ENCODE assay signal across 20 cellular contexts in the genomic region with DNA sequence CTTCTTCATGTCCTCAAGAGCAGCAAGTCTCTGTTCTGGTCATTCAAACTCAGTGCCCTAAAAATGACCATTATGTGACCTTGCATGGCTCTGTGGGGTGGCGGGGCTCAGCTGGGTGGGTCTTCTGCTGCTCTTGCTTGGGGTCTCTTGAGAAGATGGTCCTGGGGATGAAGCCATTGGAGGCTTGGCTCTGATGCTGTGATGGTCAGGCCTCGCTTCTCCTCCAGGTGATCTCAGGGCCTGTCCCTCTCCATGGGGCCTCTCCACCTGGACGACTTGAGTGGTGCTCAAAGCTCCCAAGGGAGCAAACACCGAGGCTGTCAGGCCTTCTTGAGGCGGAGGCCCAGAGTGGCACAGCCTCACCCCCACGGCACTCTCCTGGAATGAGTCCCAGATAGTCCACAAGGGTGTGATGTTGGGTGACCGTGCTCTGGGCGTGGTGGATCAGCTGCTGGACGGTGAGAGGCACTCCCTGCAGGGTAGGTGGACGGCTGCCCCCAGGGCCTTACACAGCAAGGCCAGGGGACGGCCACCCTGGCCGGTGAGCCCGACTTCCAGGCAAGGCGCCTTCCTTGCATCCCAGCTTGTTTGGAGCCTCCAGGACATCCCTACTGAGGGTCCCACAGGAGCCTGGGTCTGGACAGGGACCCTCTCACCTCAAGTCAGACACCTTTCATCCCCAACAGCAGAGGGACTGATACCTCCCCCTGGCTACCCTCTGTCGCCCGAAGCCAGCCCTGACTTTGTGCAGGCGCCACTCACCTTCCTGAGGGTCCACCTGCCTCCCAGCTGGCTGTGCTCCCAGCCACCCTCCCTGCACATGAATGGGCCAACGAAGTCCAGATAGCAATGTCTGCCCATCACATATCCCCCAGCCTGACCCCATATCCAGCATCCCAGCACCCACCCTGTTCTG. TPM values are rescaled to one million over a fixed set of nuclear protein-coding genes. Genes with fewer than 3 reads are reported as not detected.
A peak's percentile ranks its signal among the peaks of the same experiment; 100 is the strongest.
DNase-seq lines count a peak whose midpoint lies in the region; ATAC-seq and TF ChIP-seq lines count a peak whose summit lies in the region.
"Had no signal": no experiment of that assay in that cellular context is flagged by ENCODE, and none has a peak within 500 bp of the region (broad histone marks: within the 10 kb centered on the region; RNA-seq: fewer than 3 reads in every experiment).

No MANE protein-coding gene starts in this region.

- H3K36me3 ChIP-seq in SK-N-SH (replicated peaks in 1 of 2; ENCODE audit: control insufficient read depth in 1 of 2, insufficient read depth in 2 of 2, low read length in 1 of 2), result peaks cover 5 to 10% of the 10 kb centered on the region in 2 experiments
- H3K36me3 ChIP-seq in mucosa of descending colon (ENCODE audit: low read depth), result no peaks in the 10 kb centered on the region

- WGBS in SK-N-SH (ENCODE audit: low lambda C conversion rate), result 82% methylated on average over 11 of the region's 18 CpGs

- CTCF ChIA-PET in SK-N-SH (lab: Yijun Ruan, JAX), result interaction anchor here (0.6 to 1.5 kb wide), 12 partner anchors 12 to 873 kb away, joined by 3 to 8 read pairs (median 4); no protein-coding TSS in a partner anchor

- TF ChIP-seq CTCF in SK-N-SH (IDR thresholded peaks at IDR 0.05) (no peak), mucosa of descending colon (IDR thresholded peaks at IDR 0.05) (no peak)

- peaks cover 3 to 14% of the 10 kb centered on the region in 2 experiments; a peak in 1 of 4 replicates for H3K4me1 ChIP-seq in SK-N-SH (ENCODE audit: control insufficient read depth in 1 of 2, insufficient read depth in 2 of 2, low read depth in 1 of 2, low read length in 1 of 2)
- H3K4me1 ChIP-seq in mucosa of descending colon (ENCODE audit: low read depth), result peaks cover 3% of the 10 kb centered on the region

- no peaks in the 10 kb centered on the region for H3K27me3 ChIP-seq in SK-N-SH (ENCODE audit: insufficient read depth)
- H3K27me3 ChIP-seq: upper lobe of left lung had no signal

- no peak overlapping the region for H3K4me2 ChIP-seq in SK-N-SH

- H3K9ac ChIP-seq in SK-N-SH, result no peak overlapping the region

- peaks cover 19% of the 10 kb centered on the region for H4K20me1 ChIP-seq in SK-N-SH (ENCODE audit: insufficient read depth)

- H2AFZ ChIP-seq in SK-N-SH (ENCODE audit: low read depth), result no peak overlapping the region

- ATAC-seq in SK-N-SH treated with all-trans-retinoic acid at 6 μM for 48 hours (no peak), mucosa of descending colon (peak; percentile 56), GM18511 (IDR thresholded peaks at IDR 0.05; ENCODE audit: unreplicated experiment) (no peak), HG03097 (IDR thresholded peaks at IDR 0.05; ENCODE audit: low FRiP score, unreplicated experiment) (no peak)

- POLR2A ChIA-PET in SK-N-SH (lab: Yijun Ruan, JAX), result no interaction called here

- H3K4me3 ChIP-seq in SK-N-SH (ENCODE audit: low read depth in 2 of 2, low read length in 1 of 2) (no peak overlapping the region), mucosa of descending colon (no peak overlapping the region)
- H3K4me3 ChIP-seq: HAP-1, upper lobe of left lung had no signal

- TF ChIP-seq RAD21 in SK-N-SH (IDR thresholded peaks at IDR 0.05; ENCODE audit: low read length), result no peak

- H3K79me2 ChIP-seq in SK-N-SH (ENCODE audit: insufficient read depth), result no peaks in the 10 kb centered on the region

- DNase-seq in SK-N-SH (peak; percentile 10), mucosa of descending colon (peak in 2 of 3 donors; percentile 54 to 61), substantia nigra (lab: John Stamatoyannopoulos, UW) (no peak), NCI-H2081 treated with DMSO at 0.1 percent for 48 hours (lab: John Stamatoyannopoulos, UW) (no peak)
- DNase-seq: 8988T; activated CD4-positive, alpha-beta memory T cell treated with anti-CD3 and anti-CD28 coated beads for 36 hours; activated naive CD4-positive, alpha-beta T cell treated with anti-CD3 and anti-CD28 coated beads, Interleukin-2, amount 10 ng/mL, durations not matched to agents 7 days and 5 days; Calu3; left cardiac atrium; NCI-H1105; NCI-H2029 treated with DMSO at 0.1 percent for 48 hours; NCI-H446; stimulated activated CD4-positive, alpha-beta T cell treated with anti-CD3 and anti-CD28 coated beads, Interleukin-2, amount 100 ng/mL, for 24 hours; stimulated activated naive B cell treated with anti-CD40 and anti-IgM and Interleukin-4, amounts not matched to agents 10 μg/mL and 1 μg/mL and 100 μg/mL, for 72 hours had no signal

- H3F3A ChIP-seq in SK-N-SH (replicated peaks; ENCODE audit: insufficient read depth), result peaks cover 26% of the 10 kb centered on the region

- H3K9me3 ChIP-seq in SK-N-SH (no peaks in the 10 kb centered on the region), mucosa of descending colon (no peaks in the 10 kb centered on the region)
- H3K9me3 ChIP-seq: HAP-1, upper lobe of left lung had no signal

- H3K27ac ChIP-seq in SK-N-SH (ENCODE audit: low read depth in 2 of 2, low read length in 1 of 2), result no peak overlapping the region
- peak overlapping the region; percentile 93 for H3K27ac ChIP-seq in cingulate gyrus (ENCODE audit: low read depth, low read length)
- peak overlapping the region; percentile 94 for H3K27ac ChIP-seq in substantia nigra (ENCODE audit: low read depth, low read length, poor library complexity, severe bottlenecking)
- H3K27ac ChIP-seq: upper lobe of left lung had no signal

- intact Hi-C loops in mucosa of descending colon (cut with DNase I, micrococcal nuclease), result no loop called here

- TF ChIP-seq EP300 in SK-N-SH (IDR thresholded peaks at IDR 0.05; ENCODE audit: borderline replicate concordance in 1 of 2, low read depth in 1 of 2, low read length in 1 of 2), result no peak

- no peaks in the 10 kb centered on the region for H3K9me2 ChIP-seq in SK-N-SH

TF ChIP-seq in SK-N-SH, 30 proteins besides CTCF, POLR2A, EP300 and RAD21 (continues in another document):
- TF ChIP-seq GABPA (IDR thresholded peaks at IDR 0.05; ENCODE audit: low read depth) (no peak), YY1 (IDR thresholded peaks at IDR 0.05; ENCODE audit: low read depth) (no peak), CHD2 (IDR thresholded peaks at IDR 0.05; ENCODE audit: low read length, partially characterized antibody) (no peak), MXI1 (IDR thresholded peaks at IDR 0.05; ENCODE audit: low read depth, low read length) (no peak), EZH2phosphoT487 (IDR thresholded peaks at IDR 0.05; ENCODE audit: borderline replicate concordance, low read depth) (no peak), TCF12 (IDR thresholded peaks at IDR 0.05) (no peak), FOSL2 (IDR thresholded peaks at IDR 0.05; ENCODE audit: borderline replicate concordance, low read depth) (no peak)
- TF ChIP-seq, protein P1, sequence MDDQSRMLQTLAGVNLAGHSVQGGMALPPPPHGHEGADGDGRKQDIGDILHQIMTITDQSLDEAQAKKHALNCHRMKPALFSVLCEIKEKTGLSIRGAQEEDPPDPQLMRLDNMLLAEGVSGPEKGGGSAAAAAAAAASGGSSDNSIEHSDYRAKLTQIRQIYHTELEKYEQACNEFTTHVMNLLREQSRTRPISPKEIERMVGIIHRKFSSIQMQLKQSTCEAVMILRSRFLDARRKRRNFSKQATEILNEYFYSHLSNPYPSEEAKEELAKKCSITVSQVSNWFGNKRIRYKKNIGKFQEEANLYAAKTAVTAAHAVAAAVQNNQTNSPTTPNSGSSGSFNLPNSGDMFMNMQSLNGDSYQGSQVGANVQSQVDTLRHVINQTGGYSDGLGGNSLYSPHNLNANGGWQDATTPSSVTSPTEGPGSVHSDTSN (IDR thresholded peaks at IDR 0.05), result no peak
- TF ChIP-seq, protein P2, sequence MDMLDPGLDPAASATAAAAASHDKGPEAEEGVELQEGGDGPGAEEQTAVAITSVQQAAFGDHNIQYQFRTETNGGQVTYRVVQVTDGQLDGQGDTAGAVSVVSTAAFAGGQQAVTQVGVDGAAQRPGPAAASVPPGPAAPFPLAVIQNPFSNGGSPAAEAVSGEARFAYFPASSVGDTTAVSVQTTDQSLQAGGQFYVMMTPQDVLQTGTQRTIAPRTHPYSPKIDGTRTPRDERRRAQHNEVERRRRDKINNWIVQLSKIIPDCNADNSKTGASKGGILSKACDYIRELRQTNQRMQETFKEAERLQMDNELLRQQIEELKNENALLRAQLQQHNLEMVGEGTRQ (IDR thresholded peaks at IDR 0.05; ENCODE audit: borderline replicate concordance, low read depth, low read length), result no peak

TF ChIP-seq in SK-N-SH treated with all-trans-retinoic acid at 6 μM for 48 hours, 23 proteins besides CTCF, POLR2A, EP300 and RAD21:
- no peak for TF ChIP-seq ZNF8 (CRISPR knock-in tag; IDR thresholded peaks at IDR 0.05)
- no peak for TF ChIP-seq ZFP3 (CRISPR knock-in tag; IDR thresholded peaks at IDR 0.05)
- no peak for TF ChIP-seq SNAI2 (CRISPR knock-in tag; IDR thresholded peaks at IDR 0.05)
- TF ChIP-seq, protein P3, sequence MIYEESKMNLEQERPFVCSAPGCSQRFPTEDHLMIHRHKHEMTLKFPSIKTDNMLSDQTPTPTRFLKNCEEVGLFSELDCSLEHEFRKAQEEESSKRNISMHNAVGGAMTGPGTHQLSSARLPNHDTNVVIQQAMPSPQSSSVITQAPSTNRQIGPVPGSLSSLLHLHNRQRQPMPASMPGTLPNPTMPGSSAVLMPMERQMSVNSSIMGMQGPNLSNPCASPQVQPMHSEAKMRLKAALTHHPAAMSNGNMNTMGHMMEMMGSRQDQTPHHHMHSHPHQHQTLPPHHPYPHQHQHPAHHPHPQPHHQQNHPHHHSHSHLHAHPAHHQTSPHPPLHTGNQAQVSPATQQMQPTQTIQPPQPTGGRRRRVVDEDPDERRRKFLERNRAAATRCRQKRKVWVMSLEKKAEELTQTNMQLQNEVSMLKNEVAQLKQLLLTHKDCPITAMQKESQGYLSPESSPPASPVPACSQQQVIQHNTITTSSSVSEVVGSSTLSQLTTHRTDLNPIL (CRISPR knock-in tag; IDR thresholded peaks at IDR 0.05; ENCODE audit: low read depth), result no peak
- no peak for TF ChIP-seq OSR1 (CRISPR knock-in tag; IDR thresholded peaks at IDR 0.05)
- no peak for TF ChIP-seq RARB (CRISPR knock-in tag; IDR thresholded peaks at IDR 0.05)

RNA-seq across cellular contexts. Expression of a gene that starts 48.7 kb away (rescaled TPM):
- 142 and 172 TPM in 2 replicates for polyA plus RNA-seq in SK-N-SH (2012; rRNA removed)
- 114 and 137 TPM in 2 replicates for polyA plus RNA-seq in SK-N-SH (2012; cell fraction: cytosol; rRNA removed)
- 193 and 215 TPM in 2 replicates for polyA plus RNA-seq in SK-N-SH (2012; cell fraction: nucleus; rRNA removed)
- 100 to 1,000 TPM; 162 to 168 (median 168) TPM for total RNA-seq in mucosa of descending colon

Comparison
In these comparisons a context has a peak if more than half of its experiments do, and no peak if none do; other contexts are left out.
1. DNase-seq: peak in SK-N-SH (single experiment) and mucosa of descending colon (2 of 3); none in substantia nigra (0 of 49) and NCI-H2081 treated with DMSO at 0.1 percent for 48 hours (single experiment).
2. H3K27ac ChIP-seq: peak in cingulate gyrus (single experiment) and substantia nigra (single experiment); none in SK-N-SH (0 of 2).